ENCODE assay signal across 9 cellular contexts in the genomic region with DNA sequence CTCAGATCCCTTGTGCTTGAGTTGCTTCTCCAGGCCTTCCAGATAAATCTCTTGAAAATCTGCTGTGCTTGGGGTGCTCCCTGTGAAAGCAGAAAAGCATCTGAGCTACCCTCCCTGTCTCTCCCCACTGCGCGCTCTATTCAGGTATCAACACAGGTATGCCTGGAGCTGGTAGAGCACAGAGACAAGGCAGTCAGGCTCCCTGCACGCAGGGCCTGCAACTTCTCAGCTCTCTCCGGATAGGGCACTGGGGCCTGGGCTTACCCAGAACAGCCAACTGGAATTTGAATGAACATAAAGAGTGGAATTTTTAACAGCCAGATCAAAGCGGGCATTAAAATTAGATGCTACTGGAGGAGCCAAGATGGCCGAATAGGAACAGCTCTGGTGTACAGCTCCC.
DNase-seq lines count a peak whose midpoint lies in the region; ATAC-seq and TF ChIP-seq lines count a peak whose summit lies in the region.
"Had no signal": no experiment of that assay in that cellular context is flagged by ENCODE, and none has a peak within 500 bp of the region (broad histone marks: within the 10 kb centered on the region; RNA-seq: fewer than 3 reads in every experiment).

No MANE protein-coding gene starts in this region.

- no CpG with 5 or more reads among the region's 6 CpGs for WGBS in neuronal stem cell (ENCODE audit: extremely low coverage in 2 of 2, insufficient read length in 2 of 2, insufficient replicate concordance in 1 of 2), 2 donors

- TF ChIP-seq CTCF in left ventricle myocardium inferior (IDR thresholded peaks at IDR 0.05; ENCODE audit: borderline replicate concordance), result no peak

- intact Hi-C loops in left ventricle myocardium inferior (cut with micrococcal nuclease), result no loop called here

- no peaks in the 10 kb centered on the region for H3K36me3 ChIP-seq in H7 (replicated peaks; ENCODE audit: control insufficient read depth, insufficient read depth, low read length)
- H3K36me3 ChIP-seq in left ventricle myocardium inferior, result no peaks in the 10 kb centered on the region
- no peaks in the 10 kb centered on the region for H3K36me3 ChIP-seq in neuronal stem cell (replicated peaks in 1 of 2; ENCODE audit: control insufficient read depth in 2 of 2, insufficient read depth in 2 of 2, low read length in 2 of 2)

- peak overlapping the region; percentile 44 for H2BK12ac ChIP-seq in neuronal stem cell (ENCODE audit: low read length)

- H3K9ac ChIP-seq in neuronal stem cell (ENCODE audit: low read depth, low read length, poor library complexity), result no peak overlapping the region

- H2AK5ac ChIP-seq in neuronal stem cell (ENCODE audit: low read depth, low read length), result peak overlapping the region; percentile 90

- no peak overlapping the region for H3K4ac ChIP-seq in neuronal stem cell (ENCODE audit: low read length)

- no peak overlapping the region for H4K91ac ChIP-seq in neuronal stem cell (ENCODE audit: low read depth, low read length, poor library complexity)

- peak overlapping the region; percentile 40 for H3K4me2 ChIP-seq in neuronal stem cell (ENCODE audit: insufficient read depth, low read length, poor library complexity, severe bottlenecking)

- no peak overlapping the region for H2BK120ac ChIP-seq in neuronal stem cell (ENCODE audit: low read depth, low read length)

- H3K27me3 ChIP-seq in H7 (ENCODE audit: control insufficient read depth, insufficient read depth, low read length) (no peaks in the 10 kb centered on the region), left ventricle myocardium inferior (ENCODE audit: low read depth) (no peaks in the 10 kb centered on the region), neuronal stem cell (ENCODE audit: control insufficient read depth in 3 of 3, insufficient read depth in 3 of 3, low read depth in 1 of 3, low read length in 3 of 3) (no peaks in the 10 kb centered on the region)

- no peak overlapping the region for H3K14ac ChIP-seq in neuronal stem cell (ENCODE audit: low read length)

- peaks cover 1% of the 10 kb centered on the region for H3K79me1 ChIP-seq in neuronal stem cell (ENCODE audit: low read depth, low read length)

- no peak overlapping the region for H3K27ac ChIP-seq in left ventricle myocardium inferior (replicated peaks)
- H3K27ac ChIP-seq in neuronal stem cell (replicated peaks; ENCODE audit: low read length), result no peak overlapping the region

- H2BK5ac ChIP-seq in neuronal stem cell (ENCODE audit: low read length), result peak overlapping the region; percentile 57

- H3K4me3 ChIP-seq in H7 (ENCODE audit: insufficient read depth, low read depth, low read length) (peak overlapping the region; percentile 41), left ventricle myocardium inferior (peak overlapping the region; percentile 45), neuronal stem cell (ENCODE audit: low read length in 2 of 2) (no peak overlapping the region)

- DNase-seq in H7 (peak; percentile 78), SW480 (ENCODE audit: low spot score) (peak; percentile 44), left ventricle myocardium inferior (no peak), neuronal stem cell (ENCODE audit: low spot score) (no peak), activated gamma-delta T cell (lab: John Stamatoyannopoulos, UW) (no peak)
- DNase-seq: caudate nucleus had no signal

- H2AFZ ChIP-seq in neuronal stem cell (ENCODE audit: low read length), result peak overlapping the region; percentile 48

- H3K18ac ChIP-seq in neuronal stem cell (ENCODE audit: low read length), result peak overlapping the region; percentile 94

- no peak overlapping the region for H3K23ac ChIP-seq in neuronal stem cell (ENCODE audit: low read depth, low read length, poor library complexity)

- H2BK15ac ChIP-seq in neuronal stem cell (ENCODE audit: low read length), result peak overlapping the region; percentile 87

- no peak overlapping the region for H4K8ac ChIP-seq in neuronal stem cell (ENCODE audit: low read depth, low read length)

- H3K4me1 ChIP-seq in left ventricle myocardium inferior (peaks cover 14% of the 10 kb centered on the region), neuronal stem cell (ENCODE audit: control insufficient read depth in 2 of 2, insufficient read depth in 1 of 2, low read depth in 1 of 2, low read length in 2 of 2) (peaks cover 18 to 19% of the 10 kb centered on the region in 2 donors)

- H3K9me3 ChIP-seq in left ventricle myocardium inferior (replicated peaks), result no peaks in the 10 kb centered on the region
- H3K9me3 ChIP-seq in neuronal stem cell (replicated peaks in 1 of 2; ENCODE audit: control insufficient read depth in 2 of 2, insufficient read depth in 1 of 2, low read depth in 1 of 2, low read length in 2 of 2), result no peaks in the 10 kb centered on the region

- ATAC-seq in GM19035 (IDR thresholded peaks at IDR 0.05; ENCODE audit: unreplicated experiment), result no peak
- ATAC-seq in HG03442 (IDR thresholded peaks at IDR 0.05; ENCODE audit: unreplicated experiment), result no peak
- ATAC-seq in HG02623 (IDR thresholded peaks at IDR 0.05; ENCODE audit: unreplicated experiment), result no peak

Comparison
In these comparisons a context has a peak if more than half of its experiments do, and no peak if none do; other contexts are left out.
1. DNase-seq: peak in H7 (single experiment) and SW480 (single experiment); none in left ventricle myocardium inferior (single experiment), neuronal stem cell (single experiment) and activated gamma-delta T cell (single experiment).
2. H3K4me3 ChIP-seq: peak in H7 (single experiment) and left ventricle myocardium inferior (single experiment); none in neuronal stem cell (0 of 2).